ENCODE assay signal across 9 cellular contexts in the genomic region with DNA sequence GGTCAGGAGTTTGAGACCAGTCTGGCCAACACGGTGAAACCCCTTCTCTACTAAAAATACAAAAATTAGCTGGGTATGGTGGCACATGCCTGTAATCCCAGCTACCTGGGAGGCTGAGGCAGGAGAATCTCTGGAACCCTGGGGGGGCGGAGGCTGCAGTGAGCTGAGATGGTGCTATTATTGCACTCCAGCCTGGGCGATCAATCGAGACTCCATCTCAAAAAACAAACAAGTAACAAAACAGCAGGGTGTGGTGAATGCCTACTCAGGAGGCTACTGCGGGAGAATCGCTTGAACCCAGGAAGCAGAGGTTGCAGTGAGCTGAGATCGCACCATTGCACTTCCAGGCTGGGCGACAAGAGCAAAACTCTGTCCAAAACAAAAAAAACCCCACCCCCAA. TPM values are rescaled to one million over a fixed set of nuclear protein-coding genes. Genes with fewer than 3 reads are reported as not detected.
"Had no signal": no experiment of that assay in that cellular context is flagged by ENCODE, and none has a peak within 500 bp of the region (broad histone marks: within the 10 kb centered on the region; RNA-seq: fewer than 3 reads in every experiment).

No MANE protein-coding gene starts in this region.

RNA-seq across cellular contexts. Expression of a gene that starts 19.5 kb away (rescaled TPM):
- total RNA-seq: aorta, endothelial cell of umbilical vein, left cardiac atrium, lower lobe of right lung, osteoblast, sigmoid colon, temporal lobe, urinary bladder had no signal
- polyA plus RNA-seq: aorta, endothelial cell of umbilical vein, SK-N-SH, urinary bladder had no signal

RNA-seq across cellular contexts. Expression of a gene that starts 38.5 kb away (rescaled TPM):
- total RNA-seq: aorta, endothelial cell of umbilical vein, left cardiac atrium, lower lobe of right lung, osteoblast, sigmoid colon, temporal lobe, urinary bladder had no signal
- polyA plus RNA-seq: aorta, endothelial cell of umbilical vein, sigmoid colon, SK-N-SH, urinary bladder had no signal
